In genomic region chr3:101778385-101779046, GRCh38 we compare ENCODE assay signal across 8 cellular contexts. TPM values are rescaled to one million over a fixed set of nuclear protein-coding genes. Genes with fewer than 3 reads are reported as not detected.
A peak's percentile ranks its signal among the peaks of the same experiment; 100 is the strongest.
DNase-seq lines count a peak whose midpoint lies in the region; ATAC-seq and TF ChIP-seq lines count a peak whose summit lies in the region.

No MANE protein-coding gene starts in this region.

- TF ChIP-seq POLR2A in gastrocnemius medialis (IDR thresholded peaks at IDR 0.05) (no peak), GM18505 (IDR thresholded peaks at IDR 0.05; ENCODE audit: borderline replicate concordance, extremely low read depth, insufficient read depth, insufficient read length) (no peak)

- TF ChIP-seq EP300 in SK-N-SH (IDR thresholded peaks at IDR 0.05; ENCODE audit: borderline replicate concordance in 1 of 2, low read depth in 1 of 2, low read length in 1 of 2): no peak

- peak overlapping the region; percentile 92 for H3K4me2 ChIP-seq in SK-N-SH

- H3K4me1 ChIP-seq in SK-N-SH (ENCODE audit: control insufficient read depth in 1 of 2, insufficient read depth in 2 of 2, low read depth in 1 of 2, low read length in 1 of 2) (peaks cover 0 to 22% of the 10 kb centered on the region in 2 experiments; a peak in 2 of 4 replicates), gastrocnemius medialis (peaks cover 32 to 43% of the 10 kb centered on the region in 2 donors)

- peaks cover 29% of the 10 kb centered on the region for H3K79me2 ChIP-seq in SK-N-SH (ENCODE audit: insufficient read depth)

- TF ChIP-seq CTCF in SK-N-SH (IDR thresholded peaks at IDR 0.05): no peak
- TF ChIP-seq CTCF in fibroblast of the aortic adventitia (IDR thresholded peaks at IDR 0.05; ENCODE audit: insufficient read depth, low read length): no peak
- TF ChIP-seq CTCF in gastrocnemius medialis (IDR thresholded peaks at IDR 0.05 in 4 of 5, conservative IDR thresholded peaks at IDR 0.05 in 1 of 5): no peak

- peaks cover 4 to 19% of the 10 kb centered on the region in 2 experiments for H3K36me3 ChIP-seq in SK-N-SH (replicated peaks in 1 of 2; ENCODE audit: control insufficient read depth in 1 of 2, insufficient read depth in 2 of 2, low read length in 1 of 2)
- peaks cover 0 to 11% of the 10 kb centered on the region in 2 donors for H3K36me3 ChIP-seq in gastrocnemius medialis

- H3K27ac ChIP-seq in SK-N-SH (ENCODE audit: low read depth in 2 of 2, low read length in 1 of 2) (peak overlapping the region; percentile 79 to 94; a peak in 3 of 4 replicates), gastrocnemius medialis (peak overlapping the region; percentile 89 to 94 (median 90))

- H3K4me3 ChIP-seq in SK-N-SH (ENCODE audit: low read depth in 2 of 2, low read length in 1 of 2): peak overlapping the region; percentile 73 to 79
- peak overlapping the region; percentile 98 for H3K4me3 ChIP-seq in fibroblast of the aortic adventitia (ENCODE audit: low read depth, low read length)
- H3K4me3 ChIP-seq in gastrocnemius medialis: peak overlapping the region; percentile 74 to 84 (median 77)

- in situ Hi-C loops in gastrocnemius medialis (cut with MboI; ENCODE audit: low sequenced_read_pairs in 4 of 4): loop anchor here in 1 of 4 donors (10.0 kb wide), 1 partner anchor 94 kb away; the partner anchor contains the start of gene RPL24

- no peak for TF ChIP-seq RAD21 in SK-N-SH (IDR thresholded peaks at IDR 0.05; ENCODE audit: low read length)

- ATAC-seq in GM21515 (IDR thresholded peaks at IDR 0.05; ENCODE audit: unreplicated experiment): peak; percentile 1
- ATAC-seq in gastrocnemius medialis: peak in 1 of 2 donors; percentile 1
- no peak for ATAC-seq in GM19463 (IDR thresholded peaks at IDR 0.05; ENCODE audit: unreplicated experiment)
- no peak for ATAC-seq in GM18505 (IDR thresholded peaks at IDR 0.05; ENCODE audit: unreplicated experiment)

- CTCF ChIA-PET in SK-N-SH (lab: Yijun Ruan, JAX): interaction anchor here (0.6 to 2.6 kb wide), 6 partner anchors 10 to 450 kb away, joined by 3 to 7 read pairs (median 4); no protein-coding TSS in a partner anchor

- WGBS in SK-N-SH (ENCODE audit: low lambda C conversion rate): 43% methylated on average over 20 of the region's 21 CpGs

- peaks cover 14% of the 10 kb centered on the region for H3F3A ChIP-seq in SK-N-SH (replicated peaks; ENCODE audit: insufficient read depth)

- no peaks in the 10 kb centered on the region for H4K20me1 ChIP-seq in SK-N-SH (ENCODE audit: insufficient read depth)

- H3K27me3 ChIP-seq in SK-N-SH (ENCODE audit: insufficient read depth): no peaks in the 10 kb centered on the region
- H3K27me3 ChIP-seq in gastrocnemius medialis: no peaks in the 10 kb centered on the region

- intact Hi-C loops in gastrocnemius medialis (cut with DNase I; ENCODE audit: low total_unique reads): loop anchor here (1.0 to 5.0 kb wide), 3 partner anchors 54 to 205 kb away; partner anchors contain the start of genes CEP97 and RPL24

- no peaks in the 10 kb centered on the region for H3K9me2 ChIP-seq in SK-N-SH

- DNase-seq in SK-N-SH: no peak
- no peak for DNase-seq in fibroblast of the aortic adventitia (ENCODE audit: low read depth)
- no peak for DNase-seq in gastrocnemius medialis
- no peak for DNase-seq in DMS79 (lab: John Stamatoyannopoulos, UW)
- DNase-seq in foreskin melanocyte: no peak

- H2AFZ ChIP-seq in SK-N-SH (ENCODE audit: low read depth): peak overlapping the region; percentile 99

- H3K9ac ChIP-seq in SK-N-SH: peak overlapping the region; percentile 66; the same call in 1 of the 2 replicates

- H3K9me3 ChIP-seq in SK-N-SH (no peaks in the 10 kb centered on the region), gastrocnemius medialis (no peaks in the 10 kb centered on the region)

- POLR2A ChIA-PET in SK-N-SH (lab: Yijun Ruan, JAX): interaction anchor here (0.7 to 1.8 kb wide), 3 partner anchors 13 to 92 kb away, joined by 3 to 13 read pairs (median 4); partner anchors contain the start of genes CEP97 and RPL24

TF ChIP-seq in SK-N-SH, 30 proteins besides CTCF, POLR2A, EP300 and RAD21:
- TF ChIP-seq RXRA (IDR thresholded peaks at IDR 0.05; ENCODE audit: borderline replicate concordance, low read depth) (no peak), FOSL2 (IDR thresholded peaks at IDR 0.05; ENCODE audit: borderline replicate concordance, low read depth) (no peak)
TF ChIP-seq in SK-N-SH: peak in this region for 0.

RNA-seq across cellular contexts. Expression of gene NXPE3, which starts 0.5 kb away (rescaled TPM):
- polyA plus RNA-seq in SK-N-SH (2012; rRNA removed): 21.3 and 25.1 TPM in 2 replicates
- polyA plus RNA-seq in SK-N-SH (2012; cell fraction: cytosol; rRNA removed): 20.0 and 23.3 TPM in 2 replicates
- polyA plus RNA-seq in SK-N-SH (2012; cell fraction: nucleus; rRNA removed): 14.5 and 18.3 TPM in 2 replicates
- total RNA-seq in fibroblast of the aortic adventitia (ENCODE audit: low replicate concordance) (8.6 and 19.7 TPM in 2 replicates), gastrocnemius medialis (10 to 100 TPM; 31.5 to 52.0 (median 44.5) TPM)

RNA-seq across cellular contexts. Expression of gene CEP97, which starts 54.1 kb away (rescaled TPM):
- 1.3 and 1.5 TPM in 2 replicates for polyA plus RNA-seq in SK-N-SH (2012; rRNA removed)
- polyA plus RNA-seq in SK-N-SH (2012; cell fraction: cytosol; rRNA removed): 1.6 and 1.7 TPM in 2 replicates
- 1.5 and 3.8 TPM in 2 replicates for polyA plus RNA-seq in SK-N-SH (2012; cell fraction: nucleus; rRNA removed)
- total RNA-seq in fibroblast of the aortic adventitia (ENCODE audit: low replicate concordance) (6.1 and 21.4 TPM in 2 replicates), gastrocnemius medialis (10 to 100 TPM in 3 of 4 donors, 1 to 10 TPM in 1; 8.3 to 20.0 (median 13.2) TPM)
